1 cellular context compared by ENCODE assay signal in the genomic region with DNA sequence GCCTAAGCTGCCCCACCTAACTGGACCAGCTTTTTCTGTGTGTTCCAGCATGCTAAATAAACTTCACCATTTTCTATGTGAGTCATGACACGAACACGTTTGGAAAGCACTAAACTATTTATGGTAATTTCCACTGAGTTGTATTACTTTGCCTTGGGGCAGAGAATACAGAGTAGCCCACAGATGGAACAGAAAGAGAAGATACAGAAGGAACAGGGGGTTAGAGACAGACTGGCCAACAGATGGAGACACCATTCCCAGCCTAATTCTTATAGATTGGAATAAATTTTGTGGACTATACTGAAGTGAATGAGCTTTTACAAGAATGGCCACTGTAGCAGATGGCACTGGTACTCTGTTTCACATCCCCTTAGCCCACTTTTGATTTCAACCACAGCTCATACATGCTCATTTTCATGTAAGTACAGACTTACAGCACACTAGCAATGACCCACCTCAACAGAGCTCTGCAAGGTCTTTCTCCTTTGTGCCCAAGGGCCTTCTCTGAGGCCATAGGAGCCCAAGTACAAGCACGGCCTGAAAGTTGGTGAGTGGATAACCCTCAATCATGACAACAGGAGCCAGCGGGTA.
TF ChIP-seq lines count a peak whose summit lies in the region.

No MANE protein-coding gene starts in this region.

TF ChIP-seq in GM12878, 131 proteins besides CTCF, POLR2A, EP300 and RAD21 (continued from another document):
- TF ChIP-seq, protein P1, sequence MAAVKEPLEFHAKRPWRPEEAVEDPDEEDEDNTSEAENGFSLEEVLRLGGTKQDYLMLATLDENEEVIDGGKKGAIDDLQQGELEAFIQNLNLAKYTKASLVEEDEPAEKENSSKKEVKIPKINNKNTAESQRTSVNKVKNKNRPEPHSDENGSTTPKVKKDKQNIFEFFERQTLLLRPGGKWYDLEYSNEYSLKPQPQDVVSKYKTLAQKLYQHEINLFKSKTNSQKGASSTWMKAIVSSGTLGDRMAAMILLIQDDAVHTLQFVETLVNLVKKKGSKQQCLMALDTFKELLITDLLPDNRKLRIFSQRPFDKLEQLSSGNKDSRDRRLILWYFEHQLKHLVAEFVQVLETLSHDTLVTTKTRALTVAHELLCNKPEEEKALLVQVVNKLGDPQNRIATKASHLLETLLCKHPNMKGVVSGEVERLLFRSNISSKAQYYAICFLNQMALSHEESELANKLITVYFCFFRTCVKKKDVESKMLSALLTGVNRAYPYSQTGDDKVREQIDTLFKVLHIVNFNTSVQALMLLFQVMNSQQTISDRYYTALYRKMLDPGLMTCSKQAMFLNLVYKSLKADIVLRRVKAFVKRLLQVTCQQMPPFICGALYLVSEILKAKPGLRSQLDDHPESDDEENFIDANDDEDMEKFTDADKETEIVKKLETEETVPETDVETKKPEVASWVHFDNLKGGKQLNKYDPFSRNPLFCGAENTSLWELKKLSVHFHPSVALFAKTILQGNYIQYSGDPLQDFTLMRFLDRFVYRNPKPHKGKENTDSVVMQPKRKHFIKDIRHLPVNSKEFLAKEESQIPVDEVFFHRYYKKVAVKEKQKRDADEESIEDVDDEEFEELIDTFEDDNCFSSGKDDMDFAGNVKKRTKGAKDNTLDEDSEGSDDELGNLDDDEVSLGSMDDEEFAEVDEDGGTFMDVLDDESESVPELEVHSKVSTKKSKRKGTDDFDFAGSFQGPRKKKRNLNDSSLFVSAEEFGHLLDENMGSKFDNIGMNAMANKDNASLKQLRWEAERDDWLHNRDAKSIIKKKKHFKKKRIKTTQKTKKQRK (IDR thresholded peaks at IDR 0.05; ENCODE audit: low read depth, low read length): no peak
- no peak for TF ChIP-seq POLR2AphosphoS2 (IDR thresholded peaks at IDR 0.05; ENCODE audit: low read depth, low read length)
